15 cellular contexts compared by ENCODE assay signal in genomic region chr7:21550821-21551531, GRCh38. TPM values are rescaled to one million over a fixed set of nuclear protein-coding genes. Genes with fewer than 3 reads are reported as not detected.
DNase-seq lines count a peak whose midpoint lies in the region; ATAC-seq and TF ChIP-seq lines count a peak whose summit lies in the region.
"Had no signal": no experiment of that assay in that cellular context is flagged by ENCODE, and none has a peak within 500 bp of the region (broad histone marks: within the 10 kb centered on the region; RNA-seq: fewer than 3 reads in every experiment).

No MANE protein-coding gene starts in this region.

- intact Hi-C loops in testis (cut with DNase I; ENCODE audit: low total_unique reads), result no loop called here

- H3K9ac ChIP-seq in Loucy (ENCODE audit: low read depth, low read length, poor library complexity, severe bottlenecking) (no peak overlapping the region), neural progenitor cell (no peak overlapping the region)

- DNase-seq in GM06990 (ENCODE audit: extremely low read depth, insufficient read length) (no peak), neural progenitor cell (ENCODE audit: low spot score) (peak; percentile 12), testis (no peak), NOMO-1 (lab: John Stamatoyannopoulos, UW; ENCODE audit: unreplicated experiment in 2 of 2) (no peak), omental fat pad (ENCODE audit: low spot score) (no peak)
- DNase-seq in natural killer cell treated with Interleukin-12 subunit alpha and Interleukin-12 subunit beta and Interleukin-15 and Interleukin-18, amount 100 ng/mL, for 72 hours (ENCODE audit: low spot score), result no peak
- DNase-seq: activated naive CD4-positive, alpha-beta T cell treated with anti-CD3 and anti-CD28 coated beads, Interleukin-2, amount 10 ng/mL, durations not matched to agents 7 days and 5 days; hippocampal formation; left ventricle myocardium superior; naive thymus-derived CD4-positive, alpha-beta T cell; NCI-H1105 treated with DMSO at 0.1 percent for 48 hours; T-helper 17 cell had no signal

- H3K4me1 Mint-ChIP-seq in neural progenitor cell, result peaks cover 3% of the 10 kb centered on the region
- H3K4me1 Mint-ChIP-seq in natural killer cell treated with Interleukin-12 subunit alpha and Interleukin-12 subunit beta and Interleukin-15 and Interleukin-18, amount 100 ng/mL, for 72 hours (ENCODE audit: low read depth in 2 of 2), result no peaks in the 10 kb centered on the region
- H3K4me1 Mint-ChIP-seq: activated naive CD4-positive, alpha-beta T cell treated with anti-CD3 and anti-CD28 coated beads, Interleukin-2, amount 10 ng/mL, durations not matched to agents 7 days and 5 days; brain; naive thymus-derived CD4-positive, alpha-beta T cell; T-helper 17 cell had no signal

- H3K27ac ChIP-seq in VCaP (peak overlapping the region; percentile 38; the same call in 1 of the 2 replicates), neural progenitor cell (no peak overlapping the region), testis (no peak overlapping the region)

- no peaks in the 10 kb centered on the region for H3K36me3 ChIP-seq in GM06990 (ENCODE audit: control insufficient read depth, insufficient read depth, low read length)
- H3K36me3 ChIP-seq in Loucy (ENCODE audit: insufficient read depth, low read length), result no peaks in the 10 kb centered on the region
- no peaks in the 10 kb centered on the region for H3K36me3 ChIP-seq in neural progenitor cell
- no peaks in the 10 kb centered on the region for H3K36me3 ChIP-seq in testis (ENCODE audit: low read depth, missing control alignments)

- no peak overlapping the region for H3K27ac Mint-ChIP-seq in neural progenitor cell
- H3K27ac Mint-ChIP-seq in natural killer cell treated with Interleukin-12 subunit alpha and Interleukin-12 subunit beta and Interleukin-15 and Interleukin-18, amount 100 ng/mL, for 72 hours, result no peak overlapping the region
- H3K27ac Mint-ChIP-seq: activated naive CD4-positive, alpha-beta T cell treated with anti-CD3 and anti-CD28 coated beads, Interleukin-2, amount 10 ng/mL, durations not matched to agents 7 days and 5 days; brain; naive thymus-derived CD4-positive, alpha-beta T cell; T-helper 17 cell had no signal

- no peak for TF ChIP-seq POLR2A in testis (IDR thresholded peaks at IDR 0.05)

- no peaks in the 10 kb centered on the region for H3K4me1 ChIP-seq in Loucy (ENCODE audit: insufficient read depth, low read length, poor library complexity, severe bottlenecking)
- H3K4me1 ChIP-seq in neural progenitor cell, result no peaks in the 10 kb centered on the region
- no peaks in the 10 kb centered on the region for H3K4me1 ChIP-seq in testis

- no peaks in the 10 kb centered on the region for H3K36me3 Mint-ChIP-seq in neural progenitor cell
- no peaks in the 10 kb centered on the region for H3K36me3 Mint-ChIP-seq in natural killer cell treated with Interleukin-12 subunit alpha and Interleukin-12 subunit beta and Interleukin-15 and Interleukin-18, amount 100 ng/mL, for 72 hours
- H3K36me3 Mint-ChIP-seq: activated naive CD4-positive, alpha-beta T cell treated with anti-CD3 and anti-CD28 coated beads, Interleukin-2, amount 10 ng/mL, durations not matched to agents 7 days and 5 days; brain had no signal

- H4K20me1 ChIP-seq in Loucy (ENCODE audit: insufficient read depth, low read length, poor library complexity, severe bottlenecking), result no peaks in the 10 kb centered on the region
- no peaks in the 10 kb centered on the region for H4K20me1 ChIP-seq in neural progenitor cell (ENCODE audit: low read depth)

- no peaks in the 10 kb centered on the region for H3K9me2 ChIP-seq in Loucy (replicated peaks; ENCODE audit: low read depth, low read length)

- no peak overlapping the region for H3K4me2 ChIP-seq in Loucy (ENCODE audit: low read depth, low read length, poor library complexity, severe bottlenecking)
- no peak overlapping the region for H3K4me2 ChIP-seq in neural progenitor cell

- H3K9me3 Mint-ChIP-seq in neural progenitor cell, result peaks cover 4% of the 10 kb centered on the region
- H3K9me3 Mint-ChIP-seq in natural killer cell treated with Interleukin-12 subunit alpha and Interleukin-12 subunit beta and Interleukin-15 and Interleukin-18, amount 100 ng/mL, for 72 hours, result no peaks in the 10 kb centered on the region
- H3K9me3 Mint-ChIP-seq: activated naive CD4-positive, alpha-beta T cell treated with anti-CD3 and anti-CD28 coated beads, Interleukin-2, amount 10 ng/mL, durations not matched to agents 7 days and 5 days; brain; naive thymus-derived CD4-positive, alpha-beta T cell had no signal

- H3K4me3 ChIP-seq in GM06990 (replicated peaks; ENCODE audit: low read depth, low read length) (no peak overlapping the region), Loucy (ENCODE audit: low read length, poor library complexity, severe bottlenecking) (no peak overlapping the region), neural progenitor cell (no peak overlapping the region), testis (no peak overlapping the region)

- 68 to 71% methylated on average over 6 of the region's 6 CpGs for WGBS in testis, 2 donors

- H3K27me3 ChIP-seq in GM06990 (replicated peaks; ENCODE audit: control insufficient read depth, insufficient read depth, low read length), result no peaks in the 10 kb centered on the region; the same call in 1 of the 2 replicates
- no peaks in the 10 kb centered on the region for H3K27me3 ChIP-seq in Loucy (ENCODE audit: insufficient read depth, low read length, poor library complexity, severe bottlenecking)
- peaks cover 6% of the 10 kb centered on the region for H3K27me3 ChIP-seq in neural progenitor cell
- no peaks in the 10 kb centered on the region for H3K27me3 ChIP-seq in testis

- H2AFZ ChIP-seq in Loucy (ENCODE audit: low read length) (no peak overlapping the region), neural progenitor cell (replicated peaks) (no peak overlapping the region)

- no peak overlapping the region for H3K4me3 Mint-ChIP-seq in neural progenitor cell
- H3K4me3 Mint-ChIP-seq in natural killer cell treated with Interleukin-12 subunit alpha and Interleukin-12 subunit beta and Interleukin-15 and Interleukin-18, amount 100 ng/mL, for 72 hours, result no peak overlapping the region
- H3K4me3 Mint-ChIP-seq: activated naive CD4-positive, alpha-beta T cell treated with anti-CD3 and anti-CD28 coated beads, Interleukin-2, amount 10 ng/mL, durations not matched to agents 7 days and 5 days; brain; naive thymus-derived CD4-positive, alpha-beta T cell; T-helper 17 cell had no signal

- H3K79me2 ChIP-seq in Loucy (ENCODE audit: insufficient read depth, low read length), result no peaks in the 10 kb centered on the region
- H3K79me2 ChIP-seq in neural progenitor cell (ENCODE audit: low read depth), result no peaks in the 10 kb centered on the region

- H3K27me3 Mint-ChIP-seq in neural progenitor cell (ENCODE audit: insufficient read depth, low read depth), result peaks cover 12% of the 10 kb centered on the region
- peaks cover 10 to 31% of the 10 kb centered on the region in 2 donors for H3K27me3 Mint-ChIP-seq in natural killer cell treated with Interleukin-12 subunit alpha and Interleukin-12 subunit beta and Interleukin-15 and Interleukin-18, amount 100 ng/mL, for 72 hours

- H3K9me3 ChIP-seq in Loucy (ENCODE audit: insufficient read depth, low read depth, low read length) (no peaks in the 10 kb centered on the region), neural progenitor cell (ENCODE audit: low read depth) (no peaks in the 10 kb centered on the region), testis (no peaks in the 10 kb centered on the region)

- TF ChIP-seq CTCF in GM06990 (IDR thresholded peaks at IDR 0.05; ENCODE audit: insufficient read depth, low read length, poor library complexity, severe bottlenecking) (peak; percentile 12), Loucy (conservative IDR thresholded peaks at IDR 0.05; ENCODE audit: low read length) (peak; percentile 16; the same call in 1 of the 2 replicates), VCaP (conservative IDR thresholded peaks at IDR 0.05) (no peak; the same call in 1 of the 2 replicates), neural progenitor cell (IDR thresholded peaks at IDR 0.05) (peak; percentile 31), testis (IDR thresholded peaks at IDR 0.05) (no peak), omental fat pad (IDR thresholded peaks at IDR 0.05) (no peak)

- H3F3A ChIP-seq in Loucy (ENCODE audit: low read depth), result no peaks in the 10 kb centered on the region
- H3F3A ChIP-seq in neural progenitor cell (ENCODE audit: low read depth), result no peaks in the 10 kb centered on the region

- ATAC-seq in natural killer cell treated with Interleukin-12 subunit alpha and Interleukin-12 subunit beta and Interleukin-15 and Interleukin-18, amount 100 ng/mL, for 72 hours, result no peak
- ATAC-seq in omental fat pad (ENCODE audit: low FRiP score), result no peak
- ATAC-seq: left ventricle myocardium superior; naive thymus-derived CD4-positive, alpha-beta T cell; T-helper 17 cell had no signal

RNA-seq across cellular contexts. Expression of gene DNAH11, which starts 8.1 kb away (rescaled TPM):
- total RNA-seq in neural progenitor cell (ENCODE audit: low replicate concordance) (0.13 and 0.99 TPM in 2 replicates), testis (10 to 100 TPM; 14.2 to 19.3 TPM), omental fat pad (under 1 TPM; 0.32 to 0.88 (median 0.49) TPM)
- 4.9 TPM for polyA plus RNA-seq in testis (ENCODE audit: insufficient read depth, low read depth, low replicate concordance)
- total RNA-seq in natural killer cell treated with Interleukin-12 subunit alpha and Interleukin-12 subunit beta and Interleukin-15 and Interleukin-18, amount 100 ng/mL, for 72 hours, result under 1 TPM; 0.05 to 0.45 TPM

Comparison
In these comparisons a context has a peak if more than half of its experiments do, and no peak if none do; other contexts are left out.
1. CTCF ChIP-seq: peak in GM06990 (single experiment), Loucy (single experiment) and neural progenitor cell (single experiment); none in VCaP (single experiment), testis (0 of 3) and omental fat pad (0 of 3).